ENCODE assay signal across 8 cellular contexts in genomic region chr2:179860255-179861026, GRCh38. TPM values are rescaled to one million over a fixed set of nuclear protein-coding genes. Genes with fewer than 3 reads are reported as not detected.
DNase-seq lines count a peak whose midpoint lies in the region; ATAC-seq, FAIRE-seq and TF ChIP-seq lines count a peak whose summit lies in the region.

No MANE protein-coding gene starts in this region.

- peak overlapping the region in 1 of 3 donors; percentile 62 for H3K27ac Mint-ChIP-seq in IgD-negative memory B cell

- intact Hi-C loops in pancreas (cut with DNase I), result no loop called here

- no peaks in the 10 kb centered on the region for H3K27me3 ChIP-seq in pancreas

- H3K4me3 ChIP-seq in epithelial cell of proximal tubule (ENCODE audit: low read depth, low read length) (peak overlapping the region; percentile 42), pancreas (peak overlapping the region; percentile 31 to 58 (median 33))

- H3K36me3 ChIP-seq in pancreas, result no peaks in the 10 kb centered on the region

- peaks cover 0 to 2% (median 0%) of the 10 kb centered on the region in 3 donors for H3K9me3 Mint-ChIP-seq in IgD-negative memory B cell

- H3K4me1 ChIP-seq in pancreas, result peaks cover 0 to 2% (median 0%) of the 10 kb centered on the region in 3 donors

- no peak for FAIRE-seq in pancreas (lab: Jason Lieb, UNC)

- TF ChIP-seq CTCF in epithelial cell of proximal tubule (conservative IDR thresholded peaks at IDR 0.05; ENCODE audit: low read depth, low read length) (no peak), pancreas (IDR thresholded peaks at IDR 0.05) (no peak)

- H3K27me3 Mint-ChIP-seq in IgD-negative memory B cell, result peaks cover 31% of the 10 kb centered on the region

- H3K27ac ChIP-seq in pancreas, result no peak overlapping the region

- H3K9me3 ChIP-seq in pancreas, result no peaks in the 10 kb centered on the region

- ATAC-seq in pancreas (peak in 2 of 4 donors; percentile 22 to 29), GM18861 (IDR thresholded peaks at IDR 0.05; ENCODE audit: unreplicated experiment) (no peak)
- ATAC-seq in activated CD4-positive, CD25-positive, alpha-beta regulatory T cell treated with anti-CD3 and anti-CD28 coated beads, Interleukin-2, amount 50 U/mL, for 24 hours, result no peak

- H3K4me1 Mint-ChIP-seq in IgD-negative memory B cell, result peaks cover 10 to 11% (median 10%) of the 10 kb centered on the region in 3 donors

- 16% methylated on average over 33 to 34 of the region's 34 CpGs for WGBS in pancreas, 2 donors

- peak overlapping the region in 3 of 4 donors; percentile 34 to 83 (median 69) for H3K4me3 Mint-ChIP-seq in IgD-negative memory B cell

- peak; percentile 11 for DNase-seq in GM03348 (ENCODE audit: low spot score)
- no peak for DNase-seq in epithelial cell of proximal tubule (ENCODE audit: low read depth)
- peak in 2 of 6 donors; percentile 20 to 39 for DNase-seq in pancreas
- DNase-seq in medulla oblongata (ENCODE audit: extremely low spot score), result no peak
- DNase-seq in NCI-H1417 treated with DMSO at 0.1 percent for 48 hours (lab: John Stamatoyannopoulos, UW), result no peak

- H3K36me3 Mint-ChIP-seq in IgD-negative memory B cell, result no peaks in the 10 kb centered on the region

RNA-seq across cellular contexts. Expression of gene ZNF385B, which starts 1.0 kb away (rescaled TPM):
- polyA plus RNA-seq in IgD-negative memory B cell (not detected), pancreas (under 1 TPM; 0.19 to 0.49 TPM)
- total RNA-seq in epithelial cell of proximal tubule (under 0.01 and 0.69 TPM in 2 replicates), pancreas (under 1 TPM in 5 of 6 donors, not detected in 1; 0.22 to 0.61 (median 0.37) TPM)
